29 cellular contexts compared by ENCODE assay signal in the genomic region with DNA sequence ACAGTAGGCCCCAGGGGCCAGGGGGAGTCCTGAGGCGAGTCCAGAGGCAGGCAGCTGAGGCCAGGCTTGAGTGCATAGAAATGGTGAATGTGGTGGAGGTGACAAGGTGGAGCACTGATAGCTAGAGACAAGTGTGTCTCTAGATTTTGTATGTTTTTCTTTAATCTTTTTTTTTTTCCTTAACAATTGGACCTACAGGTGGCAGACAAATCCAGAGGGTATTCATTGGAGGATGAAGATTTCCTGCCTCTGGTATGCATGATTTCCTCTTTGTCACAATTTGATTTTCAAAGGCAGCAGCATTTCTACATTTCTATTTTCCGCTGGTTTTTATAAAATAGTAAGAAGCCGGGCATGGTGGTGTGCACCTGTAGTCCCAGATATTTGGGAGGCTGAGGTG. TPM values are rescaled to one million over a fixed set of nuclear protein-coding genes. Genes with fewer than 3 reads are reported as not detected.
A peak's percentile ranks its signal among the peaks of the same experiment; 100 is the strongest.
DNase-seq lines count a peak whose midpoint lies in the region; ATAC-seq and TF ChIP-seq lines count a peak whose summit lies in the region.
"Had no signal": no experiment of that assay in that cellular context is flagged by ENCODE, and none has a peak within 500 bp of the region (broad histone marks: within the 10 kb centered on the region; RNA-seq: fewer than 3 reads in every experiment).

No MANE protein-coding gene starts in this region.

- TF ChIP-seq CTCF in DND-41 (IDR thresholded peaks at IDR 0.05; ENCODE audit: borderline replicate concordance, extremely low read depth, low read length, poor library complexity, severe bottlenecking), result peak; percentile 8

- H3K4me1 ChIP-seq in DND-41 (ENCODE audit: insufficient read depth, low read length), result peaks cover under 1% of the 10 kb centered on the region; the same call in 1 of the 2 replicates
- H3K4me1 ChIP-seq: SJSA1 had no signal

- no peaks in the 10 kb centered on the region for H3K4me1 Mint-ChIP-seq in activated T-helper 17 cell treated with anti-CD3 and anti-CD28 coated beads, Interleukin-2, amount 50 U/mL, for 72 hours
- H3K4me1 Mint-ChIP-seq: CD14-positive monocyte, nephron, WTC11 had no signal

- H3K27ac Mint-ChIP-seq in activated T-helper 17 cell treated with anti-CD3 and anti-CD28 coated beads, Interleukin-2, amount 50 U/mL, for 72 hours, result peak overlapping the region; percentile 39
- H3K27ac Mint-ChIP-seq: CD14-positive monocyte, nephron, WTC11 had no signal

- H3K9me3 ChIP-seq in DND-41 (ENCODE audit: insufficient read depth, low read length, severe bottlenecking), result no peaks in the 10 kb centered on the region

- no peak overlapping the region for H2AFZ ChIP-seq in DND-41 (ENCODE audit: low read depth, low read length)

- no peak overlapping the region for H3K27ac ChIP-seq in DND-41 (ENCODE audit: low read length)
- H3K27ac ChIP-seq: dorsolateral prefrontal cortex, SJSA1 had no signal

- no peaks in the 10 kb centered on the region for H3K27me3 Mint-ChIP-seq in activated T-helper 17 cell treated with anti-CD3 and anti-CD28 coated beads, Interleukin-2, amount 50 U/mL, for 72 hours

- H3K36me3 ChIP-seq in DND-41 (ENCODE audit: insufficient read depth, low read length), result no peaks in the 10 kb centered on the region
- H3K36me3 ChIP-seq: SJSA1 had no signal

- no peak overlapping the region for H3K4me3 Mint-ChIP-seq in activated T-helper 17 cell treated with anti-CD3 and anti-CD28 coated beads, Interleukin-2, amount 50 U/mL, for 72 hours
- H3K4me3 Mint-ChIP-seq: CD14-positive monocyte, nephron, WTC11 had no signal

- no peaks in the 10 kb centered on the region for H3K79me2 ChIP-seq in DND-41 (ENCODE audit: insufficient read depth, low read length)

- no peaks in the 10 kb centered on the region for H4K20me1 ChIP-seq in DND-41 (ENCODE audit: insufficient read depth, low read length)

- no peaks in the 10 kb centered on the region for H3K36me3 Mint-ChIP-seq in activated T-helper 17 cell treated with anti-CD3 and anti-CD28 coated beads, Interleukin-2, amount 50 U/mL, for 72 hours (ENCODE audit: low read depth)

- DNase-seq in DND-41 (no peak), HT1080 (ENCODE audit: low read depth) (peak; percentile 37), kidney tubule cell (ENCODE audit: low spot score) (peak; percentile 40)
- DNase-seq: activated CD4-positive, alpha-beta T cell treated with anti-CD3 and anti-CD28 coated beads, Interleukin-2, amount 50 U/mL, for 1 hour; activated naive CD4-positive, alpha-beta T cell; central memory CD4-positive, alpha-beta T cell; dorsolateral prefrontal cortex; GDM1; hypothalamus; Kasumi-1; left colon; NCI-H1436 treated with DMSO at 0.1 percent for 48 hours; NCI-H2081 treated with DMSO at 0.1 percent for 48 hours; NCI-H345; NCI-H748 treated with DMSO at 0.1 percent for 48 hours; RPMI8226; stimulated activated CD4-positive, alpha-beta T cell treated with anti-CD3 and anti-CD28 coated beads, Interleukin-15, amount 100 ng/mL, for 24 hours; stimulated activated CD4-positive, alpha-beta T cell treated with anti-CD3 and anti-CD28 coated beads, Interleukin-4, amount 100 ng/mL, for 4 hours; T-helper 1 cell; trophoblast cell had no signal

- H3K27me3 ChIP-seq in DND-41 (ENCODE audit: insufficient read depth, low read length, poor library complexity), result no peaks in the 10 kb centered on the region
- H3K27me3 ChIP-seq: dorsolateral prefrontal cortex, SJSA1 had no signal

- H3K4me3 ChIP-seq in DND-41 (ENCODE audit: low read depth in 1 of 2, low read length in 2 of 2), result no peak overlapping the region
- H3K4me3 ChIP-seq: dorsolateral prefrontal cortex, SJSA1 had no signal

- H3K9ac ChIP-seq in DND-41 (ENCODE audit: low read depth, low read length), result no peak overlapping the region

- H3K4me2 ChIP-seq in DND-41 (ENCODE audit: insufficient read depth, low read length), result no peak overlapping the region

- ATAC-seq in DND-41 (ENCODE audit: insufficient read depth, low read depth), result no peak
- no peak for ATAC-seq in activated T-helper 17 cell treated with anti-CD3 and anti-CD28 coated beads, Interleukin-2, amount 50 U/mL, for 72 hours (replicated peaks)
- no peak for ATAC-seq in HG02973 (IDR thresholded peaks at IDR 0.05; ENCODE audit: unreplicated experiment)
- no peak for ATAC-seq in GM21367 (IDR thresholded peaks at IDR 0.05; ENCODE audit: unreplicated experiment)
- ATAC-seq in GM21737 (IDR thresholded peaks at IDR 0.05; ENCODE audit: unreplicated experiment), result no peak
- ATAC-seq: HepG2, left colon, WTC11 had no signal

- H3K9me3 Mint-ChIP-seq in activated T-helper 17 cell treated with anti-CD3 and anti-CD28 coated beads, Interleukin-2, amount 50 U/mL, for 72 hours, result no peaks in the 10 kb centered on the region

RNA-seq across cellular contexts. Expression of a gene that starts 47.7 kb away (rescaled TPM):
- 41.5 and 48.0 TPM in 2 replicates for total RNA-seq in HT1080 (2014; rRNA removed; shearing (Covaris generic))
- polyA plus RNA-seq in HT1080 (2015; cell fraction: cytosol; rRNA removed), result 79.1 and 94.6 TPM in 2 replicates
- 75.8 and 84.2 TPM in 2 replicates for polyA plus RNA-seq in HT1080 (2015; cell fraction: nucleus; rRNA removed)
- total RNA-seq in activated T-helper 17 cell treated with anti-CD3 and anti-CD28 coated beads, Interleukin-2, amount 50 U/mL, for 72 hours, result not detected
- polyA plus RNA-seq: CD14-positive monocyte had no signal

RNA-seq across cellular contexts. Expression of a gene that starts 54.3 kb away (rescaled TPM):
- 254 and 314 TPM in 2 replicates for total RNA-seq in HT1080 (2014; rRNA removed; shearing (Covaris generic))
- polyA plus RNA-seq in HT1080 (2015; cell fraction: cytosol; rRNA removed), result 177 and 224 TPM in 2 replicates
- 244 and 254 TPM in 2 replicates for polyA plus RNA-seq in HT1080 (2015; cell fraction: nucleus; rRNA removed)
- total RNA-seq in activated T-helper 17 cell treated with anti-CD3 and anti-CD28 coated beads, Interleukin-2, amount 50 U/mL, for 72 hours, result 100 to 1,000 TPM; 127 to 253 TPM

Comparison
In these comparisons a context has a peak if more than half of its experiments do, and no peak if none do; other contexts are left out.
1. RNA of a gene that starts 47.7 kb away (total RNA-seq): 41.5 to 48.0 TPM in HT1080; not detected in activated T-helper 17 cell treated with anti-CD3 and anti-CD28 coated beads, Interleukin-2, amount 50 U/mL, for 72 hours; every median in the first group is over 10 times any median in the second.